ENCODE assay signal across 1 cellular context in the genomic region with DNA sequence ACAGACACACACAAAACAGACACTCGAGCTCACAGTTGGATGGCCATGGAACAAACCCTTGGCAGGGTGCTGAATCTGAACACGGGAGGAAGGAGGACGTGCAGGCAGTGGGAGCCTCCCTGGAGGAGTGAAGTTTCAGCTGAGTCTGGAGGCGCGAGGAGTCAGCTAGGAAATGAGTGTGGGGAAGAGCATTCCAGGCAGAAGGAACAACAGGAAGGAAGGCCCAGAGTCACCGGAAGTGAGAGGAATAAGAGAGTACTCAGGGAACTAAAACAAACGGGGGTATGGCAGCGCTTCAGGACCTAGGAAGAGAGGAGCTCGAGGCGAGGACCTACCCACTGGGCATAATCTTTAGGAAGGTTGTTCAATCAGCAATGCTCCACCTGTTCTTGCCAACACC.
TF ChIP-seq lines count a peak whose summit lies in the region.

No MANE protein-coding gene starts in this region.

TF ChIP-seq in H1, 55 proteins besides CTCF, POLR2A, EP300 and RAD21:
- no peak for TF ChIP-seq RBBP5 (IDR thresholded peaks at IDR 0.05; ENCODE audit: borderline replicate concordance, low read depth, low read length)
